17 cellular contexts compared by ENCODE assay signal in the genomic region with DNA sequence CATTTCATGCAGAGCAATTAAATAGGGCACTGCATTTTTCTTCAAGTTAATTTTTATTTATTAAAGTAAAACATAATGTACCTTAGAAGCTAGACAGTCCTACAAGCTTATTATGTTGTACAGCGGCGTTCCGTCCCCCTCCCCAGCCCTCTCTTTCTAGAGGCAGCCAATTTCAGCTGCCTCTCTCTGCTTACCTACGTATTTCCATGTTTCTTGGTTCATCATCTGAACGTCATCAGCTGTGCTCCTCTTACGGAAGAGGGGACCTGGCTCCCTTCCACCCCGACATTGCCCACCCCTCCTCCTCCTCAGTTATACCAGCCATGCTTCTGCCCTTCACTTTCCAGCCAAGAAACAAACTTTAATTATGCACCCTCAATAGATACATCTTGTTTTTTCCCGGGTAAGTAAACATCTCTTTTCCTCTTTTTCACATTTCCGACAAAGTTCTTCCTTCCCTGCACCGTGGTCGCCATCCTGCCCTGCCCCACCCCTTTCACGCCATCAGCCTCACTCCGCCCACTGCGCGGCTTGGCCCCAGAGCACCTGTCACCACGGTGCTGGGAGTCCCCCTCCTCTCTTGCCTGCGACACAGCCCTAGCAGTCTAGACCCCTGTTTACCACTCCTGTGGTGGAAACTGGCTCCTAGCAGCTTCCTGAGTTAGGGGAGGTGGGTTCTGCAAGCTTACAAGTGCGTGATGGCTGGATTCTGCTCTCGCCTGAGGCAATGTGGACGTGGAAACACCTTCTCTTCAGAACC. TPM values are rescaled to one million over a fixed set of nuclear protein-coding genes. Genes with fewer than 3 reads are reported as not detected.
DNase-seq lines count a peak whose midpoint lies in the region; ATAC-seq and TF ChIP-seq lines count a peak whose summit lies in the region.
"Had no signal": no experiment of that assay in that cellular context is flagged by ENCODE, and none has a peak within 500 bp of the region (broad histone marks: within the 10 kb centered on the region; RNA-seq: fewer than 3 reads in every experiment).

No MANE protein-coding gene starts in this region.

- H3K4me1 ChIP-seq in right atrium auricular region = no peaks in the 10 kb centered on the region
- H3K4me1 ChIP-seq: colonic mucosa, SJSA1 had no signal

- intact Hi-C loops in Right ventricle myocardium superior (cut with DNase I) = no loop called here

- H3K36me3 ChIP-seq in right atrium auricular region = no peaks in the 10 kb centered on the region
- H3K36me3 ChIP-seq: SJSA1 had no signal

- ATAC-seq in Right ventricle myocardium superior (ENCODE audit: poor library complexity) = no peak
- no peak for ATAC-seq in activated CD8-positive, alpha-beta memory T cell treated with anti-CD3 and anti-CD28 coated beads, Interleukin-2, amount 10 ng/mL, durations not matched to agents 7 days and 5 days
- ATAC-seq in GM18517 (IDR thresholded peaks at IDR 0.05; ENCODE audit: unreplicated experiment) = no peak
- no peak for ATAC-seq in GM21360 (IDR thresholded peaks at IDR 0.05; ENCODE audit: unreplicated experiment)
- ATAC-seq: HepG2 had no signal

- H3K4me3 ChIP-seq in right atrium auricular region = no peak overlapping the region
- H3K4me3 ChIP-seq: colonic mucosa, SJSA1, thoracic aorta had no signal

- H3K27ac Mint-ChIP-seq in activated CD8-positive, alpha-beta memory T cell treated with anti-CD3 and anti-CD28 coated beads, Interleukin-2, amount 10 ng/mL, durations not matched to agents 7 days and 5 days = no peak overlapping the region
- H3K27ac Mint-ChIP-seq: mesothelial cell of epicardium had no signal

- no peak overlapping the region for H3K4me3 Mint-ChIP-seq in activated CD8-positive, alpha-beta memory T cell treated with anti-CD3 and anti-CD28 coated beads, Interleukin-2, amount 10 ng/mL, durations not matched to agents 7 days and 5 days
- H3K4me3 Mint-ChIP-seq: mesothelial cell of epicardium, nephron had no signal

- peak; percentile 32 for DNase-seq in Right ventricle myocardium superior
- no peak for DNase-seq in right atrium auricular region (ENCODE audit: low spot score)
- DNase-seq in activated CD8-positive, alpha-beta memory T cell treated with anti-CD3 and anti-CD28 coated beads, Interleukin-2, amount 10 ng/mL, durations not matched to agents 7 days and 5 days = peak; percentile 12
- peak; percentile 85 for DNase-seq in mesenteric fat pad (ENCODE audit: low spot score)
- no peak for DNase-seq in NCI-H2107 treated with DMSO at 0.1 percent for 48 hours (lab: John Stamatoyannopoulos, UW; ENCODE audit: unreplicated experiment)
- DNase-seq in stimulated activated naive CD4-positive, alpha-beta T cell treated with Interleukin-2 at 50 U/mL for 16 hours (lab: John Stamatoyannopoulos, UW) = no peak
- DNase-seq: activated CD4-positive, CD25-positive, alpha-beta regulatory T cell; activated naive CD4-positive, alpha-beta T cell; CD4-positive, CD25-positive, alpha-beta regulatory T cell had no signal

- no peak overlapping the region for H3K27ac ChIP-seq in right atrium auricular region
- H3K27ac ChIP-seq: colonic mucosa, SJSA1, thoracic aorta had no signal

- peaks cover 3% of the 10 kb centered on the region for H3K9me3 Mint-ChIP-seq in activated CD8-positive, alpha-beta memory T cell treated with anti-CD3 and anti-CD28 coated beads, Interleukin-2, amount 10 ng/mL, durations not matched to agents 7 days and 5 days (ENCODE audit: low read depth)

- no peaks in the 10 kb centered on the region for H3K27me3 Mint-ChIP-seq in activated CD8-positive, alpha-beta memory T cell treated with anti-CD3 and anti-CD28 coated beads, Interleukin-2, amount 10 ng/mL, durations not matched to agents 7 days and 5 days
- H3K27me3 Mint-ChIP-seq: CD4-positive, CD25-positive, alpha-beta regulatory T cell had no signal

- H3K36me3 Mint-ChIP-seq in activated CD8-positive, alpha-beta memory T cell treated with anti-CD3 and anti-CD28 coated beads, Interleukin-2, amount 10 ng/mL, durations not matched to agents 7 days and 5 days = peaks cover 6% of the 10 kb centered on the region

- no peaks in the 10 kb centered on the region for H3K27me3 ChIP-seq in right atrium auricular region
- H3K27me3 ChIP-seq: colonic mucosa, SJSA1 had no signal

- peaks cover 0 to 10% of the 10 kb centered on the region in 2 donors for H3K9me3 ChIP-seq in right atrium auricular region
- H3K9me3 ChIP-seq: colonic mucosa, thoracic aorta had no signal

- TF ChIP-seq CTCF in right atrium auricular region (IDR thresholded peaks at IDR 0.05) = no peak

- CTCF ChIA-PET in activated CD8-positive, alpha-beta memory T cell treated with anti-CD3 and anti-CD28 coated beads, Interleukin-2, amount 10 ng/mL, durations not matched to agents 7 days and 5 days (lab: Charles Lee) = no interaction called here

- H3K4me1 Mint-ChIP-seq in activated CD8-positive, alpha-beta memory T cell treated with anti-CD3 and anti-CD28 coated beads, Interleukin-2, amount 10 ng/mL, durations not matched to agents 7 days and 5 days = no peaks in the 10 kb centered on the region
- H3K4me1 Mint-ChIP-seq: CD4-positive, CD25-positive, alpha-beta regulatory T cell; mesothelial cell of epicardium; nephron had no signal

RNA-seq across cellular contexts. Expression of a gene that starts 57.9 kb away (rescaled TPM):
- 3.8 TPM for total RNA-seq in Right ventricle myocardium superior
- 1 to 10 TPM; 2.0 to 5.0 TPM for total RNA-seq in right atrium auricular region
- total RNA-seq in activated CD8-positive, alpha-beta memory T cell treated with anti-CD3 and anti-CD28 coated beads, Interleukin-2, amount 10 ng/mL, durations not matched to agents 7 days and 5 days = 10 to 100 TPM; 14.0 to 14.8 TPM
- total RNA-seq in mesenteric fat pad = 7.0 TPM

Comparison
In these comparisons a context has a peak if more than half of its experiments do, and no peak if none do; other contexts are left out.
1. DNase-seq: peak in Right ventricle myocardium superior (single experiment), activated CD8-positive, alpha-beta memory T cell treated with anti-CD3 and anti-CD28 coated beads, Interleukin-2, amount 10 ng/mL, durations not matched to agents 7 days and 5 days (single experiment) and mesenteric fat pad (single experiment); none in right atrium auricular region (single experiment), NCI-H2107 treated with DMSO at 0.1 percent for 48 hours (single experiment) and stimulated activated naive CD4-positive, alpha-beta T cell treated with Interleukin-2 at 50 U/mL for 16 hours (single experiment).